27 cellular contexts compared by ENCODE assay signal in genomic region chr12:125072496-125072895, GRCh38.
"Had no signal": no experiment of that assay in that cellular context is flagged by ENCODE, and none has a peak within 500 bp of the region (broad histone marks: within the 10 kb centered on the region; RNA-seq: fewer than 3 reads in every experiment).

No MANE protein-coding gene starts in this region.

- H3K27me3 Mint-ChIP-seq: naive thymus-derived CD4-positive, alpha-beta T cell; progenitor cell of endocrine pancreas; stimulated activated naive B cell treated with anti-CD40 and anti-IgM and Interleukin-4, amounts not matched to agents 10 μg/mL and 1 μg/mL and 100 μg/mL, for 72 hours; stimulated activated naive CD8-positive, alpha-beta T cell treated with anti-CD3 and anti-CD28 coated beads, Interleukin-15, Interleukin-2, amounts not matched to agents 100 ng/mL and 50 ng/mL, for 24 hours; type B pancreatic cell had no signal

- H3K27ac ChIP-seq: ovary, parathyroid adenoma, psoas muscle, right lobe of liver, sigmoid colon, stomach, tibial artery, transverse colon, upper lobe of right lung, uterus had no signal

- H3K4me1 ChIP-seq: parathyroid adenoma, right lobe of liver, sigmoid colon, transverse colon, upper lobe of right lung, uterus had no signal

- H3K9ac ChIP-seq: parathyroid adenoma had no signal

- H3K27me3 ChIP-seq: ovary, right lobe of liver, sigmoid colon, stomach, tibial artery, transverse colon, upper lobe of right lung, uterus had no signal

- H3K36me3 ChIP-seq: ovary, uterus had no signal

- H3K4me3 Mint-ChIP-seq: naive thymus-derived CD4-positive, alpha-beta T cell; natural killer cell; nephron; neural crest cell; stimulated activated effector memory CD8-positive, alpha-beta T cell treated with anti-CD3 and anti-CD28 coated beads, Interleukin-12 subunit alpha, Interleukin-12 subunit beta, amount 100 ng/mL, for 72 hours; stimulated activated naive B cell treated with anti-CD40 and anti-IgM and Interleukin-4, amounts not matched to agents 10 μg/mL and 1 μg/mL and 100 μg/mL, for 72 hours; stimulated activated naive CD8-positive, alpha-beta T cell treated with anti-CD3 and anti-CD28 coated beads, Interleukin-15, Interleukin-2, amounts not matched to agents 100 ng/mL and 50 ng/mL, for 24 hours; type B pancreatic cell had no signal

- H3K9me3 ChIP-seq: ovary, psoas muscle, right lobe of liver, sigmoid colon, stomach, tibial artery, transverse colon, upper lobe of right lung, uterus had no signal

- H2AFZ ChIP-seq: parathyroid adenoma had no signal

- DNase-seq: naive thymus-derived CD4-positive, alpha-beta T cell; natural killer cell; occipital lobe; ovary; psoas muscle; right cardiac atrium; right lobe of liver; sigmoid colon; small intestine; stimulated activated CD4-positive, alpha-beta T cell treated with anti-CD3 and anti-CD28 coated beads, Interleukin-15, amount 100 ng/mL, for 24 hours; stimulated activated CD4-positive, alpha-beta T cell treated with anti-CD3 and anti-CD28 coated beads, Interleukin-2, amount 100 ng/mL, for 24 hours; stimulated activated CD4-positive, alpha-beta T cell treated with anti-CD3 and anti-CD28 coated beads, Interleukin-2, amount 100 ng/mL, for 48 hours; stimulated activated CD4-positive, alpha-beta T cell treated with anti-CD3 and anti-CD28 coated beads, Interleukin-4, amount 100 ng/mL, for 24 hours; stimulated activated naive B cell treated with anti-CD40 and anti-IgM and Interleukin-4, amounts not matched to agents 10 μg/mL and 1 μg/mL and 100 μg/mL, for 72 hours; stimulated activated naive CD4-positive, alpha-beta T cell treated with Interleukin-2 at 50 U/mL for 16 hours; stomach; tibial artery; transverse colon; upper lobe of right lung; uterus had no signal

- H3K4me3 ChIP-seq: ovary, psoas muscle, right lobe of liver, sigmoid colon, stomach, tibial artery, transverse colon, upper lobe of right lung, uterus had no signal

- H3K9me3 Mint-ChIP-seq: naive thymus-derived CD4-positive, alpha-beta T cell; natural killer cell; nephron; neural crest cell; stimulated activated effector memory CD8-positive, alpha-beta T cell treated with anti-CD3 and anti-CD28 coated beads, Interleukin-12 subunit alpha, Interleukin-12 subunit beta, amount 100 ng/mL, for 72 hours; stimulated activated naive B cell treated with anti-CD40 and anti-IgM and Interleukin-4, amounts not matched to agents 10 μg/mL and 1 μg/mL and 100 μg/mL, for 72 hours; stimulated activated naive CD8-positive, alpha-beta T cell treated with anti-CD3 and anti-CD28 coated beads, Interleukin-15, Interleukin-2, amounts not matched to agents 100 ng/mL and 50 ng/mL, for 24 hours; type B pancreatic cell had no signal

- H3K4me1 Mint-ChIP-seq: natural killer cell; stimulated activated effector memory CD8-positive, alpha-beta T cell treated with anti-CD3 and anti-CD28 coated beads, Interleukin-12 subunit alpha, Interleukin-12 subunit beta, amount 100 ng/mL, for 72 hours had no signal

- H3K27ac Mint-ChIP-seq: naive thymus-derived CD4-positive, alpha-beta T cell; natural killer cell; nephron; progenitor cell of endocrine pancreas; stimulated activated effector memory CD8-positive, alpha-beta T cell treated with anti-CD3 and anti-CD28 coated beads, Interleukin-12 subunit alpha, Interleukin-12 subunit beta, amount 100 ng/mL, for 72 hours; stimulated activated naive B cell treated with anti-CD40 and anti-IgM and Interleukin-4, amounts not matched to agents 10 μg/mL and 1 μg/mL and 100 μg/mL, for 72 hours; stimulated activated naive CD8-positive, alpha-beta T cell treated with anti-CD3 and anti-CD28 coated beads, Interleukin-15, Interleukin-2, amounts not matched to agents 100 ng/mL and 50 ng/mL, for 24 hours; type B pancreatic cell had no signal
